Comparison of ENCODE assay signal across 18 cellular contexts in genomic region chr18:36311026-36311570, GRCh38. TPM values are rescaled to one million over a fixed set of nuclear protein-coding genes. Genes with fewer than 3 reads are reported as not detected.
"Had no signal": no experiment of that assay in that cellular context is flagged by ENCODE, and none has a peak within 500 bp of the region (broad histone marks: within the 10 kb centered on the region; RNA-seq: fewer than 3 reads in every experiment).

No MANE protein-coding gene starts in this region.

- ATAC-seq: lower lobe of right lung; naive thymus-derived CD8-positive, alpha-beta T cell; sciatic nerve; upper lobe of right lung had no signal

- H3K36me3 Mint-ChIP-seq: activated naive CD8-positive, alpha-beta T cell; naive thymus-derived CD8-positive, alpha-beta T cell had no signal

- H3K4me3 Mint-ChIP-seq: activated naive CD8-positive, alpha-beta T cell; naive thymus-derived CD8-positive, alpha-beta T cell; stimulated activated naive CD8-positive, alpha-beta T cell treated with anti-CD3 and anti-CD28 coated beads, Interleukin-15, Interleukin-2, amounts not matched to agents 100 ng/mL and 50 ng/mL, for 24 hours had no signal

- H3K27ac ChIP-seq: dorsolateral prefrontal cortex, esophagus muscularis mucosa, lower lobe of right lung, upper lobe of right lung had no signal

- H3K9me3 ChIP-seq: esophagus muscularis mucosa, lower lobe of right lung, upper lobe of right lung had no signal

- H3K9me3 Mint-ChIP-seq: naive thymus-derived CD8-positive, alpha-beta T cell; stimulated activated naive CD8-positive, alpha-beta T cell treated with anti-CD3 and anti-CD28 coated beads, Interleukin-15, Interleukin-2, amounts not matched to agents 100 ng/mL and 50 ng/mL, for 24 hours had no signal

- H3K4me3 ChIP-seq: dorsolateral prefrontal cortex, esophagus muscularis mucosa, lower lobe of right lung, upper lobe of right lung had no signal

- H3K4me1 ChIP-seq: lower lobe of right lung, upper lobe of right lung had no signal

- H3K27me3 ChIP-seq: esophagus muscularis mucosa, upper lobe of right lung had no signal

- H3K36me3 ChIP-seq: esophagus muscularis mucosa, lower lobe of right lung, upper lobe of right lung had no signal

- H3K4me1 Mint-ChIP-seq: naive thymus-derived CD8-positive, alpha-beta T cell had no signal

- DNase-seq: activated CD4-positive, alpha-beta T cell treated with anti-CD3 and anti-CD28 coated beads, Interleukin-2, amount 50 U/mL, for 1 hour; activated CD4-positive, CD25-positive, alpha-beta regulatory T cell; activated effector memory CD4-positive, alpha-beta T cell treated with Interleukin-2 at 50 U/mL for 16 hours; activated T-cell treated with anti-CD3 and anti-CD28 coated beads, Interleukin-2, amount 50 U/mL, for 1 hour; anterior cingulate cortex; dorsolateral prefrontal cortex; hypothalamus; lower lobe of right lung; naive thymus-derived CD8-positive, alpha-beta T cell; nucleus accumbens; stimulated activated CD4-positive, alpha-beta T cell treated with anti-CD3 and anti-CD28 coated beads, Interleukin-4, amount 100 ng/mL, for 1 hour; T-helper 2 cell; upper lobe of right lung had no signal

- H3K27ac Mint-ChIP-seq: activated naive CD8-positive, alpha-beta T cell; stimulated activated naive CD8-positive, alpha-beta T cell treated with anti-CD3 and anti-CD28 coated beads, Interleukin-15, Interleukin-2, amounts not matched to agents 100 ng/mL and 50 ng/mL, for 24 hours had no signal

RNA-seq across cellular contexts. Expression of gene FHOD3, which starts 13.6 kb away (rescaled TPM):
- total RNA-seq: mononuclear cell; naive thymus-derived CD8-positive, alpha-beta T cell had no signal
